35 cellular contexts compared by ENCODE assay signal in genomic region chr18:49766646-49767045, GRCh38.
"Had no signal": no experiment of that assay in that cellular context is flagged by ENCODE, and none has a peak within 500 bp of the region (broad histone marks: within the 10 kb centered on the region; RNA-seq: fewer than 3 reads in every experiment).

No MANE protein-coding gene starts in this region.

- H3K9me3 Mint-ChIP-seq: activated CD4-positive, alpha-beta memory T cell treated with anti-CD3 and anti-CD28 coated beads, Interleukin-2, amount 10 ng/mL, durations not matched to agents 7 days and 5 days; activated naive CD8-positive, alpha-beta T cell treated with anti-CD3 and anti-CD28 coated beads for 36 hours had no signal

- H3K4me1 Mint-ChIP-seq: activated CD4-positive, alpha-beta memory T cell treated with anti-CD3 and anti-CD28 coated beads, Interleukin-2, amount 10 ng/mL, durations not matched to agents 7 days and 5 days; activated CD8-positive, alpha-beta memory T cell treated with anti-CD3 and anti-CD28 coated beads, Interleukin-2, amount 10 ng/mL, durations not matched to agents 7 days and 5 days; activated naive CD8-positive, alpha-beta T cell treated with anti-CD3 and anti-CD28 coated beads for 36 hours had no signal

- H3K4me3 ChIP-seq: PC-9 had no signal

- ATAC-seq: activated CD8-positive, alpha-beta memory T cell treated with anti-CD3 and anti-CD28 coated beads, Interleukin-2, amount 10 ng/mL, durations not matched to agents 7 days and 5 days; Right ventricle myocardium inferior; SK-N-SH treated with all-trans-retinoic acid at 6 μM for 48 hours had no signal

- H3K36me3 ChIP-seq: brain microvascular endothelial cell, WERI-Rb-1 had no signal

- H3K36me3 Mint-ChIP-seq: activated CD8-positive, alpha-beta memory T cell treated with anti-CD3 and anti-CD28 coated beads, Interleukin-2, amount 10 ng/mL, durations not matched to agents 7 days and 5 days; activated naive CD8-positive, alpha-beta T cell treated with anti-CD3 and anti-CD28 coated beads for 36 hours had no signal

- H3K27ac ChIP-seq: brain microvascular endothelial cell, PC-9, RWPE1, WERI-Rb-1 had no signal

- H3K27ac Mint-ChIP-seq: activated CD4-positive, alpha-beta memory T cell treated with anti-CD3 and anti-CD28 coated beads, Interleukin-2, amount 10 ng/mL, durations not matched to agents 7 days and 5 days; activated CD8-positive, alpha-beta memory T cell treated with anti-CD3 and anti-CD28 coated beads, Interleukin-2, amount 10 ng/mL, durations not matched to agents 7 days and 5 days; activated naive CD8-positive, alpha-beta T cell treated with anti-CD3 and anti-CD28 coated beads for 36 hours had no signal

- DNase-seq: activated CD4-positive, alpha-beta memory T cell treated with anti-CD3 and anti-CD28 coated beads, Interleukin-2, amount 10 ng/mL, durations not matched to agents 7 days and 5 days; activated CD4-positive, alpha-beta T cell treated with anti-CD3 and anti-CD28 coated beads for 1 hour; activated CD4-positive, alpha-beta T cell treated with anti-CD3 and anti-CD28 coated beads for 48 hours; activated CD4-positive, CD25-positive, alpha-beta regulatory T cell; activated CD8-positive, alpha-beta memory T cell treated with anti-CD3 and anti-CD28 coated beads for 24 hours; activated CD8-positive, alpha-beta memory T cell treated with anti-CD3 and anti-CD28 coated beads, Interleukin-2, amount 10 ng/mL, durations not matched to agents 7 days and 5 days; activated CD8-positive, alpha-beta memory T cell treated with anti-CD3 and anti-CD28 coated beads, Interleukin-2, amount 50 U/mL, for 48 hours; activated effector memory CD4-positive, alpha-beta T cell treated with anti-CD3 and anti-CD28 coated beads, Interleukin-2, amount 50 U/mL, for 16 hours; activated naive CD4-positive, alpha-beta T cell; activated naive CD4-positive, alpha-beta T cell treated with anti-CD3 and anti-CD28 coated beads, Interleukin-2, amount 50 U/mL, for 16 hours; activated naive CD8-positive, alpha-beta T cell treated with anti-CD3 and anti-CD28 coated beads for 36 hours; activated T-cell treated with anti-CD3 and anti-CD28 coated beads, Interleukin-2, amount 50 U/mL, for 48 hours; amniotic stem cell; aorta; brain microvascular endothelial cell; central memory CD4-positive, alpha-beta T cell; Karpas-422; KBM-7; NCI-H1105; NCI-H1417 treated with DMSO at 0.1 percent for 48 hours; NCI-H187 treated with DMSO at 0.1 percent for 48 hours; NCI-H2081 treated with DMSO at 0.1 percent for 48 hours; NCI-H510A; NCI-H526; NCI-H748 treated with DMSO at 0.1 percent for 48 hours; NK-92 treated with Interleukin-12 subunit alpha and Interleukin-12 subunit beta, amount 100 ng/mL, for 24 hours; PC-9; SIG-M5; T-helper 1 cell; T-helper 2 cell; T1000; WERI-Rb-1 had no signal

- H3K27me3 Mint-ChIP-seq: activated CD8-positive, alpha-beta memory T cell treated with anti-CD3 and anti-CD28 coated beads, Interleukin-2, amount 10 ng/mL, durations not matched to agents 7 days and 5 days; activated naive CD8-positive, alpha-beta T cell treated with anti-CD3 and anti-CD28 coated beads for 36 hours had no signal

- H3K27me3 ChIP-seq: brain microvascular endothelial cell had no signal

- H2AFZ ChIP-seq: PC-9 had no signal

- H3K4me2 ChIP-seq: PC-9 had no signal

- H3K4me3 Mint-ChIP-seq: activated CD4-positive, alpha-beta memory T cell treated with anti-CD3 and anti-CD28 coated beads, Interleukin-2, amount 10 ng/mL, durations not matched to agents 7 days and 5 days; activated CD8-positive, alpha-beta memory T cell treated with anti-CD3 and anti-CD28 coated beads, Interleukin-2, amount 10 ng/mL, durations not matched to agents 7 days and 5 days; activated naive CD8-positive, alpha-beta T cell treated with anti-CD3 and anti-CD28 coated beads for 36 hours had no signal
